9 cellular contexts compared by ENCODE assay signal in genomic region chr20:3072530-3073250, GRCh38. TPM values are rescaled to one million over a fixed set of nuclear protein-coding genes. Genes with fewer than 3 reads are reported as not detected.
DNase-seq lines count a peak whose midpoint lies in the region; ATAC-seq and TF ChIP-seq lines count a peak whose summit lies in the region.
"Had no signal": no experiment of that assay in that cellular context is flagged by ENCODE, and none has a peak within 500 bp of the region (broad histone marks: within the 10 kb centered on the region; RNA-seq: fewer than 3 reads in every experiment).

No MANE protein-coding gene starts in this region.

- H3K4me1 Mint-ChIP-seq in central memory CD8-positive, alpha-beta T cell: peaks cover 14% of the 10 kb centered on the region

- no peak for DNase-seq in right atrium auricular region (ENCODE audit: low spot score)
- no peak for DNase-seq in Right ventricle myocardium superior
- DNase-seq in central memory CD8-positive, alpha-beta T cell (ENCODE audit: low spot score in 2 of 2): no peak
- DNase-seq in upper lobe of right lung: no peak
- no peak for DNase-seq in DMS153 treated with DMSO at 0.1 percent for 48 hours (lab: John Stamatoyannopoulos, UW; ENCODE audit: unreplicated experiment)
- no peak for DNase-seq in stimulated activated CD4-positive, alpha-beta T cell treated with anti-CD3 and anti-CD28 coated beads, Interleukin-1b, Interleukin-23, amount 100 ng/mL, for 48 hours
- DNase-seq: amygdala had no signal

- peaks cover 0 to 5% of the 10 kb centered on the region in 2 donors for H3K27me3 ChIP-seq in right atrium auricular region
- H3K27me3 ChIP-seq in mononuclear cell (ENCODE audit: insufficient read depth, low read length): peaks cover 15% of the 10 kb centered on the region
- H3K27me3 ChIP-seq in upper lobe of right lung: peaks cover 25% of the 10 kb centered on the region

- intact Hi-C loops in Right ventricle myocardium superior (cut with DNase I): no loop called here
- intact Hi-C loops in upper lobe of right lung (cut with DNase I): no loop called here

- H3K27me3 Mint-ChIP-seq in central memory CD8-positive, alpha-beta T cell: no peaks in the 10 kb centered on the region

- ATAC-seq in Right ventricle myocardium superior (ENCODE audit: poor library complexity): no peak
- ATAC-seq in central memory CD8-positive, alpha-beta T cell (replicated peaks; ENCODE audit: extremely low read depth, poor library complexity, severe bottlenecking): no peak
- no peak for ATAC-seq in upper lobe of right lung
- ATAC-seq in HG03521 (IDR thresholded peaks at IDR 0.05; ENCODE audit: unreplicated experiment): no peak

- H3K4me3 Mint-ChIP-seq in central memory CD8-positive, alpha-beta T cell: peak overlapping the region; percentile 70

- H3K9me3 Mint-ChIP-seq in central memory CD8-positive, alpha-beta T cell: no peaks in the 10 kb centered on the region

- H3K27ac ChIP-seq in right atrium auricular region (no peak overlapping the region), upper lobe of right lung (no peak overlapping the region)

- peaks cover 4% of the 10 kb centered on the region for H3K36me3 Mint-ChIP-seq in central memory CD8-positive, alpha-beta T cell (ENCODE audit: insufficient read depth)

- no peaks in the 10 kb centered on the region for H3K36me3 ChIP-seq in right atrium auricular region
- no peaks in the 10 kb centered on the region for H3K36me3 ChIP-seq in upper lobe of right lung

- TF ChIP-seq CTCF in right atrium auricular region (IDR thresholded peaks at IDR 0.05): no peak
- no peak for TF ChIP-seq CTCF in upper lobe of right lung (IDR thresholded peaks at IDR 0.05)

- H3K9me3 ChIP-seq in right atrium auricular region: no peaks in the 10 kb centered on the region
- H3K9me3 ChIP-seq in mononuclear cell (ENCODE audit: low read depth, low read length): no peaks in the 10 kb centered on the region
- H3K9me3 ChIP-seq in upper lobe of right lung: no peaks in the 10 kb centered on the region

- H3K4me3 ChIP-seq in right atrium auricular region (peak overlapping the region; percentile 33 to 59), mononuclear cell (ENCODE audit: low read length) (peak overlapping the region; percentile 35), upper lobe of right lung (peak overlapping the region; percentile 45)

- peak overlapping the region; percentile 16 for H3K27ac Mint-ChIP-seq in central memory CD8-positive, alpha-beta T cell (ENCODE audit: low read depth)

- H3K4me1 ChIP-seq in right atrium auricular region (peaks cover 0 to 17% of the 10 kb centered on the region in 2 donors), mononuclear cell (ENCODE audit: insufficient read depth, low read length) (peaks cover 30% of the 10 kb centered on the region), upper lobe of right lung (peaks cover 6% of the 10 kb centered on the region)

RNA-seq across cellular contexts. Expression of gene OXT, which starts 1.3 kb away (rescaled TPM):
- total RNA-seq in right atrium auricular region (not detected), Right ventricle myocardium superior (not detected), mononuclear cell (not detected), upper lobe of right lung (not detected)

RNA-seq across cellular contexts. Expression of gene AVP, which starts 11.8 kb away (rescaled TPM):
- not detected for total RNA-seq in right atrium auricular region
- 0.51 TPM for total RNA-seq in Right ventricle myocardium superior
- not detected for total RNA-seq in mononuclear cell
- total RNA-seq in upper lobe of right lung: not detected

RNA-seq across cellular contexts. Expression of gene MRPS26, which starts 26.8 kb away (rescaled TPM):
- total RNA-seq in right atrium auricular region (10 to 100 TPM; 44.7 to 45.4 TPM), Right ventricle myocardium superior (49.9 TPM), mononuclear cell (11.0 TPM), upper lobe of right lung (32.0 TPM)

RNA-seq across cellular contexts. Expression of gene GNRH2, which starts 29.3 kb away (rescaled TPM):
- total RNA-seq in right atrium auricular region (not detected), Right ventricle myocardium superior (not detected), mononuclear cell (0.52 TPM), upper lobe of right lung (not detected)
